ENCODE assay signal across 12 cellular contexts in genomic region chr6:39263299-39264037, GRCh38. TPM values are rescaled to one million over a fixed set of nuclear protein-coding genes. Genes with fewer than 3 reads are reported as not detected.
A peak's percentile ranks its signal among the peaks of the same experiment; 100 is the strongest.
DNase-seq lines count a peak whose midpoint lies in the region; ATAC-seq lines count a peak whose summit lies in the region.
"Had no signal": no experiment of that assay in that cellular context is flagged by ENCODE, and none has a peak within 500 bp of the region (broad histone marks: within the 10 kb centered on the region; RNA-seq: fewer than 3 reads in every experiment).

No MANE protein-coding gene starts in this region.

- H3K27me3 Mint-ChIP-seq in T-helper 2 cell treated with Interferon-gamma antibody and Interleukin-4, amounts not matched to agents 5 μg/mL and 100 μg/mL, for 36 hours (ENCODE audit: low read depth), result peaks cover 9% of the 10 kb centered on the region

- DNase-seq in H7 (peak; percentile 71), KG1 (lab: John Stamatoyannopoulos, UW) (peak; percentile 64), left lobe of liver (ENCODE audit: low spot score) (peak; percentile 64), NAMALWA (ENCODE audit: low spot score) (no peak)
- DNase-seq in T-helper 2 cell treated with Interferon-gamma antibody and Interleukin-4, amounts not matched to agents 5 μg/mL and 100 μg/mL, for 36 hours (ENCODE audit: low spot score), result peak; percentile 29
- DNase-seq in activated CD4-positive, CD25-positive, alpha-beta regulatory T cell treated with anti-CD3 and anti-CD28 coated beads, Interleukin-2, amount 50 U/mL, for 72 hours, result no peak
- DNase-seq: left ventricle myocardium superior, NCI-H774, ovary had no signal

- no peaks in the 10 kb centered on the region for H3K9me3 Mint-ChIP-seq in T-helper 2 cell treated with Interferon-gamma antibody and Interleukin-4, amounts not matched to agents 5 μg/mL and 100 μg/mL, for 36 hours

- no peak overlapping the region for H3K4me3 ChIP-seq in H7 (ENCODE audit: insufficient read depth, low read depth, low read length)
- H3K4me3 ChIP-seq: ovary, thoracic aorta had no signal

- peaks cover 5% of the 10 kb centered on the region for H3K4me1 Mint-ChIP-seq in T-helper 2 cell treated with Interferon-gamma antibody and Interleukin-4, amounts not matched to agents 5 μg/mL and 100 μg/mL, for 36 hours (ENCODE audit: low read depth)

- H3K36me3 ChIP-seq in H7 (replicated peaks; ENCODE audit: control insufficient read depth, insufficient read depth, low read length), result no peaks in the 10 kb centered on the region
- H3K36me3 ChIP-seq: ovary, thoracic aorta had no signal

- ATAC-seq in left lobe of liver (peak; percentile 89), HG03354 (IDR thresholded peaks at IDR 0.05; ENCODE audit: poor library complexity, severe bottlenecking, unreplicated experiment) (no peak)
- ATAC-seq: left ventricle myocardium superior had no signal

- H3K4me3 Mint-ChIP-seq in T-helper 2 cell treated with Interferon-gamma antibody and Interleukin-4, amounts not matched to agents 5 μg/mL and 100 μg/mL, for 36 hours, result no peak overlapping the region

- peak overlapping the region; percentile 24 for H3K27ac Mint-ChIP-seq in T-helper 2 cell treated with Interferon-gamma antibody and Interleukin-4, amounts not matched to agents 5 μg/mL and 100 μg/mL, for 36 hours

- H3K36me3 Mint-ChIP-seq in T-helper 2 cell treated with Interferon-gamma antibody and Interleukin-4, amounts not matched to agents 5 μg/mL and 100 μg/mL, for 36 hours (ENCODE audit: low read depth), result no peaks in the 10 kb centered on the region

- H3K27me3 ChIP-seq in H7 (ENCODE audit: control insufficient read depth, insufficient read depth, low read length), result no peaks in the 10 kb centered on the region
- H3K27me3 ChIP-seq: ovary had no signal

RNA-seq across cellular contexts. Expression of gene KCNK5, which starts 34.2 kb away (rescaled TPM):
- total RNA-seq in H7 (2014; rRNA removed; shearing (Covaris generic)), result 23.8 and 30.1 TPM in 2 replicates
- total RNA-seq in left lobe of liver, result 62.3 TPM

RNA-seq across cellular contexts. Expression of gene KCNK17, which starts 50.8 kb away (rescaled TPM):
- 1.1 and 1.4 TPM in 2 replicates for total RNA-seq in H7 (2014; rRNA removed; shearing (Covaris generic))
- total RNA-seq in left lobe of liver, result 1.2 TPM
- total RNA-seq: left ventricle myocardium superior; T-helper 1 cell treated with Interleukin-12 subunit alpha and Interleukin-12 subunit beta and Interleukin-4 antibody, amounts not matched to agents 30 ng/mL and 1 ng/mL, for 36 hours had no signal

RNA-seq across cellular contexts. Expression of gene KCNK16, which starts 59.0 kb away (rescaled TPM):
- total RNA-seq in H7 (2014; rRNA removed; shearing (Covaris generic)), result not detected in 2 replicates
- not detected for total RNA-seq in left lobe of liver
- total RNA-seq: left ventricle myocardium superior; ovary; T-helper 1 cell treated with Interleukin-12 subunit alpha and Interleukin-12 subunit beta and Interleukin-4 antibody, amounts not matched to agents 30 ng/mL and 1 ng/mL, for 36 hours; thoracic aorta had no signal

Comparison
In these comparisons a context has a peak if more than half of its experiments do, and no peak if none do; other contexts are left out.
1. DNase-seq: peak in H7 (single experiment), KG1 (single experiment), T-helper 2 cell treated with Interferon-gamma antibody and Interleukin-4, amounts not matched to agents 5 μg/mL and 100 μg/mL, for 36 hours (single experiment) and left lobe of liver (single experiment); none in NAMALWA (single experiment) and activated CD4-positive, CD25-positive, alpha-beta regulatory T cell treated with anti-CD3 and anti-CD28 coated beads, Interleukin-2, amount 50 U/mL, for 72 hours (single experiment).